23 cellular contexts compared by ENCODE assay signal in genomic region chr2:120044336-120044735, GRCh38. TPM values are rescaled to one million over a fixed set of nuclear protein-coding genes. Genes with fewer than 3 reads are reported as not detected.
DNase-seq lines count a peak whose midpoint lies in the region; ATAC-seq lines count a peak whose summit lies in the region.
"Had no signal": no experiment of that assay in that cellular context is flagged by ENCODE, and none has a peak within 500 bp of the region (broad histone marks: within the 10 kb centered on the region; RNA-seq: fewer than 3 reads in every experiment).

No MANE protein-coding gene starts in this region.

- peak overlapping the region; percentile 69 for H3K27ac Mint-ChIP-seq in activated T-cell treated with anti-CD3 and anti-CD28 coated beads, Interleukin-2, amount 50 U/mL, for 72 hours
- peak overlapping the region; percentile 48 for H3K27ac Mint-ChIP-seq in memory B cell
- no peak overlapping the region for H3K27ac Mint-ChIP-seq in activated T-helper 2 cell treated with anti-CD3 and anti-CD28 coated beads, Interferon-gamma antibody, Interleukin-2, Interleukin-4, amounts not matched to agents 10 μg/mL and 5 μg/mL and 100 μg/mL, durations not matched to agents 14 hours and 24 hours and 36 hours
- H3K27ac Mint-ChIP-seq in naive thymus-derived CD4-positive, alpha-beta T cell, result no peak overlapping the region
- H3K27ac Mint-ChIP-seq: CD14-positive monocyte; CD8-positive, alpha-beta T cell; HFFc6 had no signal

- H3K27ac ChIP-seq in naive thymus-derived CD4-positive, alpha-beta T cell (ENCODE audit: low read depth, low read length), result no peak overlapping the region
- H3K27ac ChIP-seq: 22Rv1, A549, BLaER1 had no signal

- CTCF ChIA-PET in naive thymus-derived CD4-positive, alpha-beta T cell (lab: Charles Lee), result no interaction called here

- peaks cover 0 to 9% of the 10 kb centered on the region in 2 donors for H3K4me1 ChIP-seq in naive thymus-derived CD4-positive, alpha-beta T cell (ENCODE audit: control insufficient read depth in 2 of 2, insufficient read depth in 2 of 2, low read length in 2 of 2)
- H3K4me1 ChIP-seq: A549, BLaER1 had no signal

- H3K36me3 ChIP-seq in naive thymus-derived CD4-positive, alpha-beta T cell (ENCODE audit: control insufficient read depth in 2 of 3, insufficient read depth in 3 of 3, low read length in 3 of 3), result no peaks in the 10 kb centered on the region

- no peaks in the 10 kb centered on the region for H3K27me3 ChIP-seq in naive thymus-derived CD4-positive, alpha-beta T cell (ENCODE audit: control insufficient read depth in 2 of 2, insufficient read depth in 2 of 2, low read length in 2 of 2)
- H3K27me3 ChIP-seq: BLaER1 had no signal

- intact Hi-C loops in activated T-helper 2 cell treated with anti-CD3 and anti-CD28 coated beads, Interferon-gamma antibody, Interleukin-2, Interleukin-4, amounts not matched to agents 10 μg/mL and 5 μg/mL and 100 μg/mL, durations not matched to agents 14 hours and 24 hours and 36 hours (cut with micrococcal nuclease), result no loop called here
- intact Hi-C loops in naive thymus-derived CD4-positive, alpha-beta T cell (cut with micrococcal nuclease), result no loop called here

- no peaks in the 10 kb centered on the region for H3K27me3 Mint-ChIP-seq in activated T-cell treated with anti-CD3 and anti-CD28 coated beads, Interleukin-2, amount 50 U/mL, for 72 hours (ENCODE audit: low read depth)
- no peaks in the 10 kb centered on the region for H3K27me3 Mint-ChIP-seq in memory B cell
- H3K27me3 Mint-ChIP-seq in activated T-helper 2 cell treated with anti-CD3 and anti-CD28 coated beads, Interferon-gamma antibody, Interleukin-2, Interleukin-4, amounts not matched to agents 10 μg/mL and 5 μg/mL and 100 μg/mL, durations not matched to agents 14 hours and 24 hours and 36 hours (ENCODE audit: low read depth), result peaks cover 8% of the 10 kb centered on the region
- peaks cover 0 to 1% (median 0%) of the 10 kb centered on the region in 5 donors for H3K27me3 Mint-ChIP-seq in naive thymus-derived CD4-positive, alpha-beta T cell
- H3K27me3 Mint-ChIP-seq: IgD-negative memory B cell had no signal

- no peak overlapping the region for H3K4me3 ChIP-seq in naive thymus-derived CD4-positive, alpha-beta T cell (ENCODE audit: low read length)
- H3K4me3 ChIP-seq: A549, BLaER1 had no signal

- H3K4me3 Mint-ChIP-seq in activated T-cell treated with anti-CD3 and anti-CD28 coated beads, Interleukin-2, amount 50 U/mL, for 72 hours, result no peak overlapping the region
- no peak overlapping the region for H3K4me3 Mint-ChIP-seq in memory B cell
- no peak overlapping the region for H3K4me3 Mint-ChIP-seq in activated T-helper 2 cell treated with anti-CD3 and anti-CD28 coated beads, Interferon-gamma antibody, Interleukin-2, Interleukin-4, amounts not matched to agents 10 μg/mL and 5 μg/mL and 100 μg/mL, durations not matched to agents 14 hours and 24 hours and 36 hours (ENCODE audit: low read depth)
- H3K4me3 Mint-ChIP-seq in naive thymus-derived CD4-positive, alpha-beta T cell, result no peak overlapping the region
- H3K4me3 Mint-ChIP-seq: CD14-positive monocyte; CD8-positive, alpha-beta T cell; HFFc6 had no signal

- H3K36me3 Mint-ChIP-seq in activated T-cell treated with anti-CD3 and anti-CD28 coated beads, Interleukin-2, amount 50 U/mL, for 72 hours (ENCODE audit: insufficient read depth in 2 of 2), result peaks cover 8 to 25% of the 10 kb centered on the region in 2 donors
- peaks cover 23% of the 10 kb centered on the region for H3K36me3 Mint-ChIP-seq in memory B cell
- H3K36me3 Mint-ChIP-seq in activated T-helper 2 cell treated with anti-CD3 and anti-CD28 coated beads, Interferon-gamma antibody, Interleukin-2, Interleukin-4, amounts not matched to agents 10 μg/mL and 5 μg/mL and 100 μg/mL, durations not matched to agents 14 hours and 24 hours and 36 hours (ENCODE audit: low read depth), result no peaks in the 10 kb centered on the region
- H3K36me3 Mint-ChIP-seq in naive thymus-derived CD4-positive, alpha-beta T cell, result peaks cover 9 to 50% (median 39%) of the 10 kb centered on the region in 5 donors
- H3K36me3 Mint-ChIP-seq: CD14-positive monocyte had no signal

- no peak for DNase-seq in activated T-cell treated with anti-CD3 and anti-CD28 coated beads, Interleukin-2, amount 50 U/mL, for 72 hours
- no peak for DNase-seq in activated T-cell treated with anti-CD3 and anti-CD28 coated beads, Interleukin-2, amount 50 U/mL, for 1 hour
- DNase-seq in dermis blood vessel endothelial cell (peak; percentile 9), memory B cell (ENCODE audit: low spot score in 2 of 2) (no peak), NCI-H146 treated with DMSO at 0.1 percent for 48 hours (lab: John Stamatoyannopoulos, UW; ENCODE audit: unreplicated experiment) (no peak)
- DNase-seq in activated T-helper 2 cell treated with anti-CD3 and anti-CD28 coated beads, Interferon-gamma antibody, Interleukin-2, Interleukin-4, amounts not matched to agents 10 μg/mL and 5 μg/mL and 100 μg/mL, durations not matched to agents 14 hours and 24 hours and 36 hours (ENCODE audit: low spot score), result no peak
- DNase-seq in naive thymus-derived CD4-positive, alpha-beta T cell, result no peak
- DNase-seq: AML-193; Calu3; CD8-positive, alpha-beta T cell; DMS53; DND-41; EL; GOT3; H7; HFFc6 had no signal

- H3K9me3 ChIP-seq in naive thymus-derived CD4-positive, alpha-beta T cell (ENCODE audit: control insufficient read depth in 2 of 3, low read length in 3 of 3), result no peaks in the 10 kb centered on the region

- ATAC-seq in activated T-cell treated with anti-CD3 and anti-CD28 coated beads, Interleukin-2, amount 50 U/mL, for 72 hours (replicated peaks in 1 of 2), result no peak
- ATAC-seq in memory B cell (ENCODE audit: low read depth) (peak; percentile 81), HG02938 (IDR thresholded peaks at IDR 0.05; ENCODE audit: unreplicated experiment) (no peak)
- no peak for ATAC-seq in naive thymus-derived CD4-positive, alpha-beta T cell
- ATAC-seq: A549; CD8-positive, alpha-beta T cell; HCT116 had no signal

- H3K9me3 Mint-ChIP-seq in activated T-cell treated with anti-CD3 and anti-CD28 coated beads, Interleukin-2, amount 50 U/mL, for 72 hours, result peaks cover 7 to 12% of the 10 kb centered on the region in 2 donors
- peaks cover 4% of the 10 kb centered on the region for H3K9me3 Mint-ChIP-seq in memory B cell
- H3K9me3 Mint-ChIP-seq in activated T-helper 2 cell treated with anti-CD3 and anti-CD28 coated beads, Interferon-gamma antibody, Interleukin-2, Interleukin-4, amounts not matched to agents 10 μg/mL and 5 μg/mL and 100 μg/mL, durations not matched to agents 14 hours and 24 hours and 36 hours, result peaks cover 18% of the 10 kb centered on the region
- H3K9me3 Mint-ChIP-seq in naive thymus-derived CD4-positive, alpha-beta T cell, result peaks cover 4 to 36% (median 25%) of the 10 kb centered on the region in 11 donors

- POLR2A ChIA-PET in naive thymus-derived CD4-positive, alpha-beta T cell (lab: Charles Lee), result no interaction called here

- no peaks in the 10 kb centered on the region for H3K4me1 Mint-ChIP-seq in activated T-cell treated with anti-CD3 and anti-CD28 coated beads, Interleukin-2, amount 50 U/mL, for 72 hours (ENCODE audit: low read depth)
- H3K4me1 Mint-ChIP-seq in memory B cell, result peaks cover 3% of the 10 kb centered on the region
- H3K4me1 Mint-ChIP-seq in activated T-helper 2 cell treated with anti-CD3 and anti-CD28 coated beads, Interferon-gamma antibody, Interleukin-2, Interleukin-4, amounts not matched to agents 10 μg/mL and 5 μg/mL and 100 μg/mL, durations not matched to agents 14 hours and 24 hours and 36 hours (ENCODE audit: low read depth), result no peaks in the 10 kb centered on the region
- H3K4me1 Mint-ChIP-seq in naive thymus-derived CD4-positive, alpha-beta T cell, result peaks cover 0 to 23% (median 6%) of the 10 kb centered on the region in 7 donors
- H3K4me1 Mint-ChIP-seq: CD14-positive monocyte had no signal

RNA-seq across cellular contexts. Expression of gene EPB41L5, which starts 31.5 kb away (rescaled TPM):
- total RNA-seq in activated T-cell treated with anti-CD3 and anti-CD28 coated beads, Interleukin-2, amount 50 U/mL, for 72 hours, result 1 to 10 TPM; 4.1 to 5.3 TPM
- total RNA-seq in dermis blood vessel endothelial cell, result 30.2 and 30.8 TPM in 2 replicates
- 0.94 and 1.5 TPM in 2 replicates for total RNA-seq in activated T-helper 2 cell treated with anti-CD3 and anti-CD28 coated beads, Interferon-gamma antibody, Interleukin-2, Interleukin-4, amounts not matched to agents 10 μg/mL and 5 μg/mL and 100 μg/mL, durations not matched to agents 14 hours and 24 hours and 36 hours
- total RNA-seq in naive thymus-derived CD4-positive, alpha-beta T cell, result 1 to 10 TPM; 2.2 to 9.3 (median 6.8) TPM
- polyA plus RNA-seq in naive thymus-derived CD4-positive, alpha-beta T cell, result 1 to 10 TPM; 3.9 to 4.8 TPM

Comparison
In these comparisons a context has a peak if more than half of its experiments do, and no peak if none do; other contexts are left out.
1. H3K27ac Mint-ChIP-seq: peak in activated T-cell treated with anti-CD3 and anti-CD28 coated beads, Interleukin-2, amount 50 U/mL, for 72 hours (single experiment) and memory B cell (single experiment); none in activated T-helper 2 cell treated with anti-CD3 and anti-CD28 coated beads, Interferon-gamma antibody, Interleukin-2, Interleukin-4, amounts not matched to agents 10 μg/mL and 5 μg/mL and 100 μg/mL, durations not matched to agents 14 hours and 24 hours and 36 hours (single experiment) and naive thymus-derived CD4-positive, alpha-beta T cell (0 of 9).